14 cellular contexts compared by ENCODE assay signal in the genomic region with DNA sequence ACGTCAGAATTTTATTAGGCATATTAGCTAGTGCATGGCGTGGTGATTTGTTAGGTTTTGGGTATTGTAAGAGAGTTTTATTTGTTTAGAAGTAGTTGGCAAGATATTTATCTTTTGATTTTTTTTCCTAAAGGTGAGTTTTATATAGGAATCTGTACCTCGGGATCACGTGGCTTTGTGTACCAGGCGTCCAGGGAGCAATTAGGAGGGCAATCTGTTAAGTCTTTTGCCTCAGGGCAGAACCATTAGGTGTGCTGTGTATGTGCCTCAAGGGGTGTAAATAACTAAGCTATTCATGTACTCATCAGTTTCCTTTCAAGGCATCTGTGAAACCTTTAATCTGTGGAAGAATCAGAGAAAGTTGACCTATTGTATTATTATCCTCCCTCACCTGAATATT. TPM values are rescaled to one million over a fixed set of nuclear protein-coding genes. Genes with fewer than 3 reads are reported as not detected.
DNase-seq lines count a peak whose midpoint lies in the region; ATAC-seq, FAIRE-seq and TF ChIP-seq lines count a peak whose summit lies in the region.
"Had no signal": no experiment of that assay in that cellular context is flagged by ENCODE, and none has a peak within 500 bp of the region (broad histone marks: within the 10 kb centered on the region; RNA-seq: fewer than 3 reads in every experiment).

No MANE protein-coding gene starts in this region.

- H3K4me3 Mint-ChIP-seq in nephron progenitor cell: no peak overlapping the region
- H3K4me3 Mint-ChIP-seq in natural killer cell treated with Interleukin-12 subunit alpha and Interleukin-12 subunit beta and Interleukin-15 and Interleukin-18, amount 100 ng/mL, for 72 hours: no peak overlapping the region
- H3K4me3 Mint-ChIP-seq: CD8-positive, alpha-beta T cell; IgD-negative memory B cell had no signal

- H3K27ac Mint-ChIP-seq in nephron progenitor cell: peak overlapping the region; percentile 7
- no peak overlapping the region for H3K27ac Mint-ChIP-seq in natural killer cell treated with Interleukin-12 subunit alpha and Interleukin-12 subunit beta and Interleukin-15 and Interleukin-18, amount 100 ng/mL, for 72 hours
- H3K27ac Mint-ChIP-seq: CD8-positive, alpha-beta T cell; IgD-negative memory B cell had no signal

- no peaks in the 10 kb centered on the region for H3K27me3 Mint-ChIP-seq in nephron progenitor cell (ENCODE audit: low read depth, poor library complexity)
- H3K27me3 Mint-ChIP-seq in natural killer cell treated with Interleukin-12 subunit alpha and Interleukin-12 subunit beta and Interleukin-15 and Interleukin-18, amount 100 ng/mL, for 72 hours: no peaks in the 10 kb centered on the region
- H3K27me3 Mint-ChIP-seq: IgD-negative memory B cell had no signal

- TF ChIP-seq POLR2A in H54 (IDR thresholded peaks at IDR 0.05; ENCODE audit: low read depth, low read length): no peak

- ATAC-seq in natural killer cell treated with Interleukin-12 subunit alpha and Interleukin-12 subunit beta and Interleukin-15 and Interleukin-18, amount 100 ng/mL, for 72 hours: no peak
- no peak for ATAC-seq in GM18909 (IDR thresholded peaks at IDR 0.05; ENCODE audit: poor library complexity, unreplicated experiment)
- ATAC-seq: CD8-positive, alpha-beta T cell; PC-3 had no signal

- peak; percentile 27 for FAIRE-seq in H54 (lab: Jason Lieb, UNC)

- H3K4me1 Mint-ChIP-seq in nephron progenitor cell: peaks cover 42% of the 10 kb centered on the region
- H3K4me1 Mint-ChIP-seq in natural killer cell treated with Interleukin-12 subunit alpha and Interleukin-12 subunit beta and Interleukin-15 and Interleukin-18, amount 100 ng/mL, for 72 hours (ENCODE audit: low read depth in 2 of 2): peaks cover 6 to 13% of the 10 kb centered on the region in 2 donors

- H3K36me3 Mint-ChIP-seq in nephron progenitor cell (ENCODE audit: low read depth): peaks cover 45% of the 10 kb centered on the region
- peaks cover 7% of the 10 kb centered on the region for H3K36me3 Mint-ChIP-seq in natural killer cell treated with Interleukin-12 subunit alpha and Interleukin-12 subunit beta and Interleukin-15 and Interleukin-18, amount 100 ng/mL, for 72 hours

- TF ChIP-seq CTCF in nephron progenitor cell (IDR thresholded peaks at IDR 0.05): no peak

- DNase-seq in H54 (ENCODE audit: insufficient read length, low spot score) (no peak), NCI-H1417 treated with DMSO at 0.1 percent for 48 hours (lab: John Stamatoyannopoulos, UW) (peak; percentile 50), NCI-H748 treated with DMSO at 0.1 percent for 48 hours (lab: John Stamatoyannopoulos, UW) (peak; percentile 41), nephron progenitor cell (no peak), hippocampal formation (lab: John Stamatoyannopoulos, UW) (no peak)
- DNase-seq in natural killer cell treated with Interleukin-12 subunit alpha and Interleukin-12 subunit beta and Interleukin-15 and Interleukin-18, amount 100 ng/mL, for 72 hours (ENCODE audit: low spot score): no peak
- DNase-seq: CD8-positive, alpha-beta T cell; HCEC 1CT; NCI-H1930; NCI-H345; NCI-H526 treated with DMSO at 0.1 percent for 48 hours; PC-3 had no signal

- peaks cover 18% of the 10 kb centered on the region for H3K9me3 Mint-ChIP-seq in nephron progenitor cell
- no peaks in the 10 kb centered on the region for H3K9me3 Mint-ChIP-seq in natural killer cell treated with Interleukin-12 subunit alpha and Interleukin-12 subunit beta and Interleukin-15 and Interleukin-18, amount 100 ng/mL, for 72 hours
- H3K9me3 Mint-ChIP-seq: CD8-positive, alpha-beta T cell; IgD-negative memory B cell had no signal

RNA-seq across cellular contexts. Expression of gene ZSWIM6, which starts 39.4 kb away (rescaled TPM):
- total RNA-seq in natural killer cell treated with Interleukin-12 subunit alpha and Interleukin-12 subunit beta and Interleukin-15 and Interleukin-18, amount 100 ng/mL, for 72 hours: 1 to 10 TPM; 7.8 to 9.8 TPM

Comparison
In these comparisons a context has a peak if more than half of its experiments do, and no peak if none do; other contexts are left out.
1. DNase-seq: peak in NCI-H1417 treated with DMSO at 0.1 percent for 48 hours (single experiment) and NCI-H748 treated with DMSO at 0.1 percent for 48 hours (single experiment); none in H54 (single experiment), nephron progenitor cell (single experiment), natural killer cell treated with Interleukin-12 subunit alpha and Interleukin-12 subunit beta and Interleukin-15 and Interleukin-18, amount 100 ng/mL, for 72 hours (single experiment) and hippocampal formation (0 of 2).